Comparison of ENCODE assay signal across 28 cellular contexts in genomic region chr1:31408788-31409318, GRCh38. TPM values are rescaled to one million over a fixed set of nuclear protein-coding genes. Genes with fewer than 3 reads are reported as not detected.
"Had no signal": no experiment of that assay in that cellular context is flagged by ENCODE, and none has a peak within 500 bp of the region (broad histone marks: within the 10 kb centered on the region; RNA-seq: fewer than 3 reads in every experiment).

No MANE protein-coding gene starts in this region.

- H3K4me2 ChIP-seq: KMS-11, SK-N-SH had no signal

- H3K9me3 Mint-ChIP-seq: IgD-negative memory B cell had no signal

- H3K27ac ChIP-seq: HL-60, KMS-11, RWPE1 had no signal

- DNase-seq: Kasumi-1; MV-4-11; NCI-H1048; NCI-H1105; NCI-H1417; NCI-H1436 treated with DMSO at 0.1 percent for 48 hours; NCI-H1694; NCI-H187 treated with DMSO at 0.1 percent for 48 hours; NCI-H2029 treated with DMSO at 0.1 percent for 48 hours; NCI-H226; NCI-H446; NCI-H510A; NCI-H524 treated with DMSO at 0.1 percent for 48 hours; NCI-H69; NCI-H774; NK-92 treated with Interleukin-12 subunit alpha and Interleukin-12 subunit beta, amount 100 ng/mL, for 24 hours; PC-3; SHP77; SK-N-SH; SW 1271 had no signal

- H3K27ac Mint-ChIP-seq: IgD-negative memory B cell had no signal

- ATAC-seq: K562, Panc1, PC-3 had no signal

- H3K4me3 Mint-ChIP-seq: IgD-negative memory B cell had no signal

- H3K9me3 ChIP-seq: SK-N-SH had no signal

- H3K9ac ChIP-seq: KMS-11, SK-N-SH had no signal

- H3K4me3 ChIP-seq: K562 had no signal

RNA-seq across cellular contexts. Expression of gene SERINC2, which starts 4.2 kb away (rescaled TPM):
- polyA plus RNA-seq: IgD-negative memory B cell had no signal

RNA-seq across cellular contexts. Expression of gene FABP3, which starts 36.0 kb away (rescaled TPM):
- total RNA-seq: K562, OCI-LY7, SK-MEL-5 had no signal
- polyA plus RNA-seq: IgD-negative memory B cell had no signal
